Comparison of ENCODE assay signal across 8 cellular contexts in the genomic region with DNA sequence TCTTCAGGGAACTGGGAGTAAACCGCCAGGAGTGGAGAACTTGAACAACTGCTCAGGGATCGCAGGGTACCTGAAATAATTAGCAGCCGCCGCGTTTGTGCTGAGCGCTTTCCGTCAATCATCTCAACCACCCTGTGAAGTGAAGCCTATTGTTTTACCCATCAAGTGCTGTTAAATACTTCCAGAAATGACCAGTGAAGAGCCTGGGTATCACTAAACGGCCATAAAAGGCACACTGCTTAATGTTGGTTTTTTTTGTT. TPM values are rescaled to one million over a fixed set of nuclear protein-coding genes. Genes with fewer than 3 reads are reported as not detected.
A peak's percentile ranks its signal among the peaks of the same experiment; 100 is the strongest.
DNase-seq lines count a peak whose midpoint lies in the region; ATAC-seq and TF ChIP-seq lines count a peak whose summit lies in the region.

No MANE protein-coding gene starts in this region.

- peak; percentile 3 for ATAC-seq in activated T-helper 17 cell treated with anti-CD3 and anti-CD28 coated beads, Interleukin-2, amount 50 U/mL, for 72 hours (replicated peaks)
- ATAC-seq in GM18505 (IDR thresholded peaks at IDR 0.05; ENCODE audit: unreplicated experiment): no peak

- H3K4me1 Mint-ChIP-seq in CD8-positive, alpha-beta memory T cell: peaks cover 23 to 41% (median 38%) of the 10 kb centered on the region in 3 donors
- peaks cover 79% of the 10 kb centered on the region for H3K4me1 Mint-ChIP-seq in HFFc6 (ENCODE audit: low read depth)
- H3K4me1 Mint-ChIP-seq in activated T-helper 17 cell treated with anti-CD3 and anti-CD28 coated beads, Interleukin-2, amount 50 U/mL, for 72 hours: peaks cover 27% of the 10 kb centered on the region

- H3K9ac ChIP-seq in iPS-20b (ENCODE audit: low read depth, low read length): peak overlapping the region; percentile 65; the same call in 1 of the 2 replicates
- H3K9ac ChIP-seq in subcutaneous abdominal adipose tissue (ENCODE audit: low read length in 5 of 5): peak overlapping the region; percentile 77 to 94 (median 89)

- no peaks in the 10 kb centered on the region for H3K9me3 Mint-ChIP-seq in CD8-positive, alpha-beta memory T cell
- H3K9me3 Mint-ChIP-seq in HFFc6: peaks cover 5% of the 10 kb centered on the region; the same call in 1 of the 2 replicates
- H3K9me3 Mint-ChIP-seq in activated T-helper 17 cell treated with anti-CD3 and anti-CD28 coated beads, Interleukin-2, amount 50 U/mL, for 72 hours: no peaks in the 10 kb centered on the region

- TF ChIP-seq CTCF in HFFc6 (IDR thresholded peaks at IDR 0.05): no peak

- H3K36me3 Mint-ChIP-seq in CD8-positive, alpha-beta memory T cell: peaks cover 0 to 1% (median 0%) of the 10 kb centered on the region in 3 donors
- H3K36me3 Mint-ChIP-seq in HFFc6 (ENCODE audit: low read depth): peaks cover 48% of the 10 kb centered on the region
- peaks cover 46% of the 10 kb centered on the region for H3K36me3 Mint-ChIP-seq in activated T-helper 17 cell treated with anti-CD3 and anti-CD28 coated beads, Interleukin-2, amount 50 U/mL, for 72 hours (ENCODE audit: low read depth)

- no peaks in the 10 kb centered on the region for H3K9me3 ChIP-seq in CD8-positive, alpha-beta memory T cell (ENCODE audit: low read length)
- H3K9me3 ChIP-seq in iPS-20b (ENCODE audit: insufficient read depth, low read depth, low read length) (no peaks in the 10 kb centered on the region), subcutaneous abdominal adipose tissue (ENCODE audit: control insufficient read depth in 5 of 5, low read length in 5 of 5) (no peaks in the 10 kb centered on the region)

- no peaks in the 10 kb centered on the region for H3K36me3 ChIP-seq in CD8-positive, alpha-beta memory T cell (ENCODE audit: insufficient read depth, low read length)
- H3K36me3 ChIP-seq in iPS-20b (ENCODE audit: insufficient read depth, low read depth, low read length): peaks cover 9% of the 10 kb centered on the region; the same call in 1 of the 2 replicates
- H3K36me3 ChIP-seq in subcutaneous abdominal adipose tissue (ENCODE audit: control insufficient read depth in 5 of 5, insufficient read depth in 5 of 5, low read length in 5 of 5): peaks cover 2 to 11% (median 4%) of the 10 kb centered on the region in 5 donors

- no peaks in the 10 kb centered on the region for H3K27me3 ChIP-seq in CD8-positive, alpha-beta memory T cell (ENCODE audit: insufficient read depth, low read length, poor library complexity, severe bottlenecking)
- peaks cover 13% of the 10 kb centered on the region for H3K27me3 ChIP-seq in iPS-20b (ENCODE audit: insufficient read depth, low read length)
- H3K27me3 ChIP-seq in subcutaneous abdominal adipose tissue (ENCODE audit: control insufficient read depth in 5 of 5, insufficient read depth in 4 of 5, low read length in 5 of 5): no peaks in the 10 kb centered on the region

- H3K27ac ChIP-seq in CD8-positive, alpha-beta memory T cell (ENCODE audit: low read depth, low read length): peak overlapping the region; percentile 71
- no peak overlapping the region for H3K27ac ChIP-seq in iPS-20b (ENCODE audit: low read length)
- peak overlapping the region; percentile 96 for H3K27ac ChIP-seq in subcutaneous abdominal adipose tissue (ENCODE audit: low read depth, low read length)

- POLR2A ChIA-PET in CD8-positive, alpha-beta memory T cell (lab: Charles Lee): interaction anchor here (0.7 to 1.4 kb wide), 3 partner anchors 35 to 846 kb away, joined by 4 to 6 read pairs (median 5); a partner anchor contains a TSS

- DNase-seq in CD8-positive, alpha-beta memory T cell: no peak
- no peak for DNase-seq in HFFc6
- no peak for DNase-seq in occipital lobe (lab: John Stamatoyannopoulos, UW)
- no peak for DNase-seq in stimulated activated naive CD4-positive, alpha-beta T cell treated with Interleukin-2 at 50 U/mL for 16 hours (lab: John Stamatoyannopoulos, UW)

- no peak for TF ChIP-seq POLR2A in GM18505 (IDR thresholded peaks at IDR 0.05; ENCODE audit: borderline replicate concordance, extremely low read depth, insufficient read depth, insufficient read length)

- H3K27me3 Mint-ChIP-seq in CD8-positive, alpha-beta memory T cell: no peaks in the 10 kb centered on the region
- H3K27me3 Mint-ChIP-seq in HFFc6 (ENCODE audit: insufficient read depth): peaks cover 2% of the 10 kb centered on the region
- no peaks in the 10 kb centered on the region for H3K27me3 Mint-ChIP-seq in activated T-helper 17 cell treated with anti-CD3 and anti-CD28 coated beads, Interleukin-2, amount 50 U/mL, for 72 hours

- H3K4me1 ChIP-seq in CD8-positive, alpha-beta memory T cell (ENCODE audit: insufficient read depth, low read length): peaks cover 14% of the 10 kb centered on the region
- H3K4me1 ChIP-seq in iPS-20b (ENCODE audit: insufficient read depth, low read length) (0 out of 2 replicates have a peak, but pooled peaks cover 3% of the 10 kb centered on the region), subcutaneous abdominal adipose tissue (ENCODE audit: control insufficient read depth in 5 of 5, insufficient read depth in 5 of 5, low read length in 5 of 5) (peaks cover 3 to 64% (median 37%) of the 10 kb centered on the region in 5 donors)

- H3K4me3 ChIP-seq in CD8-positive, alpha-beta memory T cell (ENCODE audit: low read length): peak overlapping the region; percentile 77
- H3K4me3 ChIP-seq in iPS-20b (ENCODE audit: low read length) (peak overlapping the region; percentile 73), subcutaneous abdominal adipose tissue (ENCODE audit: low read depth in 1 of 5, low read length in 5 of 5) (peak overlapping the region; percentile 70 to 91 (median 80))

- H3K27ac Mint-ChIP-seq in CD8-positive, alpha-beta memory T cell: peak overlapping the region; percentile 5 to 92 (median 85)
- peak overlapping the region; percentile 96 for H3K27ac Mint-ChIP-seq in HFFc6
- peak overlapping the region; percentile 93 for H3K27ac Mint-ChIP-seq in activated T-helper 17 cell treated with anti-CD3 and anti-CD28 coated beads, Interleukin-2, amount 50 U/mL, for 72 hours

- CTCF ChIA-PET in CD8-positive, alpha-beta memory T cell (lab: Charles Lee): no interaction called here

- peak overlapping the region; percentile 89 to 94 (median 93) for H3K4me3 Mint-ChIP-seq in CD8-positive, alpha-beta memory T cell
- peak overlapping the region; percentile 96 for H3K4me3 Mint-ChIP-seq in HFFc6
- peak overlapping the region; percentile 94 for H3K4me3 Mint-ChIP-seq in activated T-helper 17 cell treated with anti-CD3 and anti-CD28 coated beads, Interleukin-2, amount 50 U/mL, for 72 hours

RNA-seq across cellular contexts. Expression of a gene that starts 1.1 kb away (rescaled TPM):
- 10 to 100 TPM; 25.2 to 28.0 TPM for total RNA-seq in CD8-positive, alpha-beta memory T cell
- polyA plus RNA-seq in CD8-positive, alpha-beta memory T cell: 40.4 TPM
- 1,000 to 10,000 TPM; 1,095 to 1,408 (median 1,232) TPM for total RNA-seq in HFFc6 (2021; fragmentation: NEBNext Ultra II Directional; extraction: Animal tissue kit (Norgen Biotek cat#: 25700))
- 100 to 1,000 TPM in 1 of 2 donors, 10 to 100 TPM in 1; 78.1 to 147 TPM for total RNA-seq in activated T-helper 17 cell treated with anti-CD3 and anti-CD28 coated beads, Interleukin-2, amount 50 U/mL, for 72 hours
- 42.7 TPM for total RNA-seq in occipital lobe

RNA-seq across cellular contexts. Expression of a gene that starts 34.5 kb away (rescaled TPM):
- total RNA-seq in CD8-positive, alpha-beta memory T cell: not detected
- not detected for polyA plus RNA-seq in CD8-positive, alpha-beta memory T cell
- total RNA-seq in HFFc6 (2021; fragmentation: NEBNext Ultra II Directional; extraction: Animal tissue kit (Norgen Biotek cat#: 25700)): under 1 TPM in 4 of 6 experiments, not detected in 2; 0.59 to 0.65 (median 0.60) TPM
- total RNA-seq in activated T-helper 17 cell treated with anti-CD3 and anti-CD28 coated beads, Interleukin-2, amount 50 U/mL, for 72 hours: not detected
- not detected for total RNA-seq in occipital lobe

RNA-seq across cellular contexts. Expression of a gene that starts 39.2 kb away (rescaled TPM):
- total RNA-seq in CD8-positive, alpha-beta memory T cell: 10 to 100 TPM; 16.7 to 17.1 TPM
- 33.4 TPM for polyA plus RNA-seq in CD8-positive, alpha-beta memory T cell
- 10 to 100 TPM; 25.3 to 30.0 (median 27.3) TPM for total RNA-seq in HFFc6 (2021; fragmentation: NEBNext Ultra II Directional; extraction: Animal tissue kit (Norgen Biotek cat#: 25700))
- 10 to 100 TPM; 13.4 to 14.0 TPM for total RNA-seq in activated T-helper 17 cell treated with anti-CD3 and anti-CD28 coated beads, Interleukin-2, amount 50 U/mL, for 72 hours
- total RNA-seq in occipital lobe: 93.9 TPM

Comparison
In these comparisons a context has a peak if more than half of its experiments do, and no peak if none do; other contexts are left out.
1. RNA of a gene that starts 1.1 kb away (total RNA-seq): 1,095 to 1,408 TPM in HFFc6; 78.1 to 147 TPM in activated T-helper 17 cell treated with anti-CD3 and anti-CD28 coated beads, Interleukin-2, amount 50 U/mL, for 72 hours, 42.7 TPM in occipital lobe (single experiment) and 25.2 to 28.0 TPM in CD8-positive, alpha-beta memory T cell; every median in the first group is over 4 times any median in the second.
2. Peak in every context shown above with its lines, with median percentiles within 50 percentile points of each other: H3K4me3 ChIP-seq, H3K27ac Mint-ChIP-seq and H3K4me3 Mint-ChIP-seq.